Comparison of ENCODE assay signal across 1 cellular context in genomic region chr16:2971134-2971984, GRCh38.
TF ChIP-seq lines count a peak whose summit lies in the region.

No MANE protein-coding gene starts in this region.

TF ChIP-seq in K562, 482 proteins besides CTCF, POLR2A, EP300 and RAD21 (continues in another document):
- TF ChIP-seq, protein P1, sequence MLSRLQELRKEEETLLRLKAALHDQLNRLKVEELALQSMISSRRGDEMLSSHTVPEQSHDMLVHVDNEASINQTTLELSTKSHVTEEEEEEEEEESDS (CRISPR knock-in tag; IDR thresholded peaks at IDR 0.05): no peak
- TF ChIP-seq ZNF445 (CRISPR knock-in tag; IDR thresholded peaks at IDR 0.05; ENCODE audit: low read depth) (no peak), RAD51 (IDR thresholded peaks at IDR 0.05; ENCODE audit: borderline replicate concordance, low read depth) (no peak), CREB5 (CRISPR knock-in tag; IDR thresholded peaks at IDR 0.05) (no peak), POLR2B (IDR thresholded peaks at IDR 0.05; ENCODE audit: low read depth, partially characterized antibody) (no peak), MCM7 (IDR thresholded peaks at IDR 0.05) (no peak), ZNF551 (CRISPR knock-in tag; IDR thresholded peaks at IDR 0.05) (no peak), MGA (IDR thresholded peaks at IDR 0.05) (no peak), OTX1 (CRISPR knock-in tag; IDR thresholded peaks at IDR 0.05) (no peak), CCNT2 (IDR thresholded peaks at IDR 0.05; ENCODE audit: borderline replicate concordance, extremely low read depth, insufficient read length, low read depth, low read length) (peak; percentile 14), ZNF717 (CRISPR knock-in tag; IDR thresholded peaks at IDR 0.05) (no peak), SREBF1 (IDR thresholded peaks at IDR 0.05; ENCODE audit: borderline replicate concordance, low read depth, low read length) (no peak), RNF219 (CRISPR knock-in tag; IDR thresholded peaks at IDR 0.05) (no peak), RBFOX2 (IDR thresholded peaks at IDR 0.05; ENCODE audit: low read depth, low read length) (peak; percentile 75), JUNB (CRISPR knock-in tag; conservative IDR thresholded peaks at IDR 0.05) (no peak), JUND (IDR thresholded peaks at IDR 0.05; ENCODE audit: borderline replicate concordance, low read depth, low read length) (no peak), JUND (tag; IDR thresholded peaks at IDR 0.05; ENCODE audit: borderline replicate concordance, low read depth, low read length) (no peak), SPI1 (IDR thresholded peaks at IDR 0.05; ENCODE audit: borderline replicate concordance, low read depth, low read length) (no peak), KHSRP (IDR thresholded peaks at IDR 0.05) (no peak), RBBP5 (IDR thresholded peaks at IDR 0.05; ENCODE audit: borderline replicate concordance, insufficient read depth, low read length, poor library complexity, severe bottlenecking) (no peak), ZNF696 (CRISPR knock-in tag; conservative IDR thresholded peaks at IDR 0.05) (no peak), EGR1 (conservative IDR thresholded peaks at IDR 0.05) (no peak), CBFB (CRISPR knock-in tag; IDR thresholded peaks at IDR 0.05) (no peak), ZNF780A (CRISPR knock-in tag; IDR thresholded peaks at IDR 0.05) (no peak), RBM17 (IDR thresholded peaks at IDR 0.05; ENCODE audit: borderline replicate concordance, low read depth, low read length) (no peak), NCOR1 (IDR thresholded peaks at IDR 0.05) (no peak), FIP1L1 (IDR thresholded peaks at IDR 0.05; ENCODE audit: low read depth, low read length, poor library complexity, severe bottlenecking) (peak; percentile 67), RFX5 (IDR thresholded peaks at IDR 0.05; ENCODE audit: low read depth, low read length) (no peak), TGIF2 (CRISPR knock-in tag; IDR thresholded peaks at IDR 0.05) (no peak), KLF1 (tag; IDR thresholded peaks at IDR 0.05) (no peak), CHD2 (IDR thresholded peaks at IDR 0.05; ENCODE audit: low read depth, low read length) (no peak), MBD2 (IDR thresholded peaks at IDR 0.05; ENCODE audit: borderline replicate concordance, low read depth) (no peak), SP1 (CRISPR knock-in tag; IDR thresholded peaks at IDR 0.05) (no peak), SMAD1 (IDR thresholded peaks at IDR 0.05; ENCODE audit: low read depth, low read length, partially characterized antibody) (no peak), ETS1 (conservative IDR thresholded peaks at IDR 0.05; ENCODE audit: control insufficient read depth, low read depth, low read length) (0 out of 2 replicates have a peak, but pooled peaks have one; percentile 10), ARID2 (IDR thresholded peaks at IDR 0.05) (no peak), FOSL1 (tag; conservative IDR thresholded peaks at IDR 0.05) (no peak), HNRNPK (IDR thresholded peaks at IDR 0.05; ENCODE audit: low read depth, low read length, poor library complexity, severe bottlenecking) (no peak), HDAC6 (IDR thresholded peaks at IDR 0.05; ENCODE audit: low read depth, low read length) (no peak), ADNP (tag; IDR thresholded peaks at IDR 0.05) (no peak)
- TF ChIP-seq, protein P2, sequence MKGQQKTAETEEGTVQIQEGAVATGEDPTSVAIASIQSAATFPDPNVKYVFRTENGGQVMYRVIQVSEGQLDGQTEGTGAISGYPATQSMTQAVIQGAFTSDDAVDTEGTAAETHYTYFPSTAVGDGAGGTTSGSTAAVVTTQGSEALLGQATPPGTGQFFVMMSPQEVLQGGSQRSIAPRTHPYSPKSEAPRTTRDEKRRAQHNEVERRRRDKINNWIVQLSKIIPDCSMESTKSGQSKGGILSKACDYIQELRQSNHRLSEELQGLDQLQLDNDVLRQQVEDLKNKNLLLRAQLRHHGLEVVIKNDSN (CRISPR knock-in tag; IDR thresholded peaks at IDR 0.05): peak; percentile 1; the same call in 1 of the 2 replicates
- TF ChIP-seq, protein P3, sequence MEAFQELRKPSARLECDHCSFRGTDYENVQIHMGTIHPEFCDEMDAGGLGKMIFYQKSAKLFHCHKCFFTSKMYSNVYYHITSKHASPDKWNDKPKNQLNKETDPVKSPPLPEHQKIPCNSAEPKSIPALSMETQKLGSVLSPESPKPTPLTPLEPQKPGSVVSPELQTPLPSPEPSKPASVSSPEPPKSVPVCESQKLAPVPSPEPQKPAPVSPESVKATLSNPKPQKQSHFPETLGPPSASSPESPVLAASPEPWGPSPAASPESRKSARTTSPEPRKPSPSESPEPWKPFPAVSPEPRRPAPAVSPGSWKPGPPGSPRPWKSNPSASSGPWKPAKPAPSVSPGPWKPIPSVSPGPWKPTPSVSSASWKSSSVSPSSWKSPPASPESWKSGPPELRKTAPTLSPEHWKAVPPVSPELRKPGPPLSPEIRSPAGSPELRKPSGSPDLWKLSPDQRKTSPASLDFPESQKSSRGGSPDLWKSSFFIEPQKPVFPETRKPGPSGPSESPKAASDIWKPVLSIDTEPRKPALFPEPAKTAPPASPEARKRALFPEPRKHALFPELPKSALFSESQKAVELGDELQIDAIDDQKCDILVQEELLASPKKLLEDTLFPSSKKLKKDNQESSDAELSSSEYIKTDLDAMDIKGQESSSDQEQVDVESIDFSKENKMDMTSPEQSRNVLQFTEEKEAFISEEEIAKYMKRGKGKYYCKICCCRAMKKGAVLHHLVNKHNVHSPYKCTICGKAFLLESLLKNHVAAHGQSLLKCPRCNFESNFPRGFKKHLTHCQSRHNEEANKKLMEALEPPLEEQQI (IDR thresholded peaks at IDR 0.05): no peak
- TF ChIP-seq, protein P4, sequence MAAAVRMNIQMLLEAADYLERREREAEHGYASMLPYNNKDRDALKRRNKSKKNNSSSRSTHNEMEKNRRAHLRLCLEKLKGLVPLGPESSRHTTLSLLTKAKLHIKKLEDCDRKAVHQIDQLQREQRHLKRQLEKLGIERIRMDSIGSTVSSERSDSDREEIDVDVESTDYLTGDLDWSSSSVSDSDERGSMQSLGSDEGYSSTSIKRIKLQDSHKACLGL (CRISPR knock-in tag; IDR thresholded peaks at IDR 0.05; ENCODE audit: borderline replicate concordance, poor library complexity, severe bottlenecking): no peak
- TF ChIP-seq, protein P5, sequence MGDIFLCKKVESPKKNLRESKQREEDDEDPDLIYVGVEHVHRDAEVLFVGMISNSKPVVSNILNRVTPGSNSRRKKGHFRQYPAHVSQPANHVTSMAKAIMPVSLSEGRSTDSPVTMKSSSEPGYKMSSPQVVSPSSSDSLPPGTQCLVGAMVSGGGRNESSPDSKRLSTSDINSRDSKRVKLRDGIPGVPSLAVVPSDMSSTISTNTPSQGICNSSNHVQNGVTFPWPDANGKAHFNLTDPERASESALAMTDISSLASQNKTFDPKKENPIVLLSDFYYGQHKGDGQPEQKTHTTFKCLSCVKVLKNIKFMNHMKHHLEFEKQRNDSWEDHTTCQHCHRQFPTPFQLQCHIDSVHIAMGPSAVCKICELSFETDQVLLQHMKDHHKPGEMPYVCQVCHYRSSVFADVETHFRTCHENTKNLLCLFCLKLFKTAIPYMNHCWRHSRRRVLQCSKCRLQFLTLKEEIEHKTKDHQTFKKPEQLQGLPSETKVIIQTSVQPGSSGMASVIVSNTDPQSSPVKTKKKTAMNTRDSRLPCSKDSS (IDR thresholded peaks at IDR 0.05; ENCODE audit: low read depth, partially characterized antibody): no peak
